ENCODE assay signal across 9 cellular contexts in genomic region chr14:77882098-77882497, GRCh38.
DNase-seq lines count a peak whose midpoint lies in the region; ATAC-seq, FAIRE-seq and TF ChIP-seq lines count a peak whose summit lies in the region.
"Had no signal": no experiment of that assay in that cellular context is flagged by ENCODE, and none has a peak within 500 bp of the region (broad histone marks: within the 10 kb centered on the region; RNA-seq: fewer than 3 reads in every experiment).

No MANE protein-coding gene starts in this region.

- TF ChIP-seq CTCF in psoas muscle (IDR thresholded peaks at IDR 0.05) = no peak
- TF ChIP-seq CTCF in brain microvascular endothelial cell (IDR thresholded peaks at IDR 0.05; ENCODE audit: low read depth, low read length, missing control alignments) = no peak

- no peaks in the 10 kb centered on the region for H3K4me1 ChIP-seq in psoas muscle

- intact Hi-C loops in psoas muscle (cut with DNase I) = no loop called here

- H3K36me3 ChIP-seq in psoas muscle (ENCODE audit: insufficient read depth in 1 of 2, low read depth in 1 of 2) (peaks cover 0 to 2% of the 10 kb centered on the region in 2 donors), brain microvascular endothelial cell (replicated peaks) (no peaks in the 10 kb centered on the region)

- no peak for TF ChIP-seq POLR2A in GM12891 (IDR thresholded peaks at IDR 0.05; ENCODE audit: low read depth, low read length)
- no peak for TF ChIP-seq POLR2A in erythroblast (IDR thresholded peaks at IDR 0.05; ENCODE audit: low read length)

- ATAC-seq in psoas muscle (peak in 1 of 4 donors; percentile 33), GM21723 (IDR thresholded peaks at IDR 0.05; ENCODE audit: unreplicated experiment) (no peak), HG03280 (IDR thresholded peaks at IDR 0.05; ENCODE audit: unreplicated experiment) (no peak)

- no peak overlapping the region for H3K4me3 ChIP-seq in psoas muscle
- no peak overlapping the region for H3K4me3 ChIP-seq in brain microvascular endothelial cell (ENCODE audit: low read depth, low read length)
- H3K4me3 ChIP-seq: tibial artery had no signal

- 48 to 61% (median 56%) methylated on average over 5 of the region's 5 CpGs for WGBS in psoas muscle, 3 donors

- FAIRE-seq in GM12891 (lab: Jason Lieb, UNC) = peak; percentile 35

- in situ Hi-C loops in brain microvascular endothelial cell (cut with HindIII; ENCODE audit: low pct_ligation_motif_present, low sequenced_read_pairs) = no loop called here

- H3K9me3 ChIP-seq in psoas muscle = no peaks in the 10 kb centered on the region
- H3K9me3 ChIP-seq: tibial artery had no signal

- H3K27me3 ChIP-seq in psoas muscle (ENCODE audit: insufficient read depth in 3 of 3, low read length in 2 of 3) (no peaks in the 10 kb centered on the region), brain microvascular endothelial cell (replicated peaks) (no peaks in the 10 kb centered on the region)
- H3K27me3 ChIP-seq: tibial artery had no signal

- DNase-seq in GM12891 (ENCODE audit: insufficient read length, low spot score) (no peak), NCI-H2196 treated with DMSO at 0.1 percent for 48 hours (lab: John Stamatoyannopoulos, UW; ENCODE audit: unreplicated experiment) (peak; percentile 85), erythroblast (lab: John Stamatoyannopoulos, UW) (peak; percentile 29), psoas muscle (peak; percentile 24 to 54), brain microvascular endothelial cell (no peak)
- DNase-seq in stimulated activated naive CD4-positive, alpha-beta T cell treated with Interleukin-2 at 50 U/mL for 16 hours (lab: John Stamatoyannopoulos, UW) = no peak

- H3K27ac ChIP-seq in psoas muscle = no peak overlapping the region
- no peak overlapping the region for H3K27ac ChIP-seq in brain microvascular endothelial cell
- H3K27ac ChIP-seq: tibial artery had no signal

TF ChIP-seq in GM12891, 5 proteins besides CTCF, POLR2A, EP300 and RAD21:
- TF ChIP-seq POU2F2 (IDR thresholded peaks at IDR 0.05; ENCODE audit: low read depth, low read length) = no peak
TF ChIP-seq in GM12891: peak in this region for 0.

Comparison
In these comparisons a context has a peak if more than half of its experiments do, and no peak if none do; other contexts are left out.
1. DNase-seq: peak in NCI-H2196 treated with DMSO at 0.1 percent for 48 hours (single experiment), erythroblast (2 of 2) and psoas muscle (2 of 2); none in GM12891 (single experiment), brain microvascular endothelial cell (single experiment) and stimulated activated naive CD4-positive, alpha-beta T cell treated with Interleukin-2 at 50 U/mL for 16 hours (single experiment).